ENCODE assay signal across 8 cellular contexts in the genomic region with DNA sequence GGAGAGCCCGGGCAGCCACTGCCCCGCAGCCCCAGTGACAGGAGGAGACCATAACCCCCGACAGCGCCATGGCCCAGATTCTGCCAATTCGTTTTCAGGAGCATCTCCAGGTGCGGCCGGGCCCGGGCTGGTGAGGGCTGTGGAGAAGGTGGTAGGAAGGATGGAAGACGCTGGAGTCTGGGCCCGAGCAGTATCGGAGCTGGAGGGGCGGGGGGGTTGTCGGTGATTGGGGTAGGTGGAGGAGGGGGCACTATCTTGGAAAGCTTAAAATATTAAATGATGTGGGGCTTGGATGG. TPM values are rescaled to one million over a fixed set of nuclear protein-coding genes. Genes with fewer than 3 reads are reported as not detected.
A peak's percentile ranks its signal among the peaks of the same experiment; 100 is the strongest.
DNase-seq lines count a peak whose midpoint lies in the region; ATAC-seq and FAIRE-seq lines count a peak whose summit lies in the region.

No MANE protein-coding gene starts in this region.

- H3K4me1 ChIP-seq in iPS-20b (ENCODE audit: insufficient read depth, low read length): peaks cover 17% of the 10 kb centered on the region
- H3K4me1 ChIP-seq in subcutaneous abdominal adipose tissue (ENCODE audit: control insufficient read depth in 5 of 5, insufficient read depth in 5 of 5, low read length in 5 of 5): peaks cover 4 to 51% (median 49%) of the 10 kb centered on the region in 5 donors

- no peak for ATAC-seq in HG03342 (IDR thresholded peaks at IDR 0.05; ENCODE audit: unreplicated experiment)

- peak overlapping the region; percentile 95 for H3K9ac ChIP-seq in iPS-20b (ENCODE audit: low read depth, low read length)
- peak overlapping the region; percentile 87 to 99 (median 98) for H3K9ac ChIP-seq in subcutaneous abdominal adipose tissue (ENCODE audit: low read length in 5 of 5)

- peak overlapping the region; percentile 96 for H3K27ac Mint-ChIP-seq in T-helper 2 cell treated with Interferon-gamma antibody and Interleukin-4, amounts not matched to agents 5 μg/mL and 100 μg/mL, for 36 hours
- peak overlapping the region; percentile 100 for H3K27ac Mint-ChIP-seq in activated T-helper 1 cell treated with anti-CD3 and anti-CD28 coated beads, Interleukin-12 subunit alpha, Interleukin-12 subunit beta, Interleukin-2, Interleukin-4 antibody, amounts not matched to agents 30 ng/mL and 10 ng/mL and 1 ng/mL, durations not matched to agents 14 hours and 24 hours and 36 hours

- H3K27ac ChIP-seq in iPS-20b (ENCODE audit: low read length): peak overlapping the region; percentile 89
- peak overlapping the region; percentile 99 for H3K27ac ChIP-seq in subcutaneous abdominal adipose tissue (ENCODE audit: low read depth, low read length)

- no peaks in the 10 kb centered on the region for H3K27me3 Mint-ChIP-seq in T-helper 2 cell treated with Interferon-gamma antibody and Interleukin-4, amounts not matched to agents 5 μg/mL and 100 μg/mL, for 36 hours (ENCODE audit: low read depth)
- no peaks in the 10 kb centered on the region for H3K27me3 Mint-ChIP-seq in activated T-helper 1 cell treated with anti-CD3 and anti-CD28 coated beads, Interleukin-12 subunit alpha, Interleukin-12 subunit beta, Interleukin-2, Interleukin-4 antibody, amounts not matched to agents 30 ng/mL and 10 ng/mL and 1 ng/mL, durations not matched to agents 14 hours and 24 hours and 36 hours (ENCODE audit: insufficient read depth)

- DNase-seq in T-helper 2 cell treated with Interferon-gamma antibody and Interleukin-4, amounts not matched to agents 5 μg/mL and 100 μg/mL, for 36 hours (ENCODE audit: low spot score): no peak
- DNase-seq in T-helper 2 cell: no peak
- DNase-seq in activated T-helper 1 cell treated with anti-CD3 and anti-CD28 coated beads, Interleukin-12 subunit alpha, Interleukin-12 subunit beta, Interleukin-2, Interleukin-4 antibody, amounts not matched to agents 30 ng/mL and 10 ng/mL and 1 ng/mL, durations not matched to agents 14 hours and 24 hours and 36 hours (ENCODE audit: low spot score): no peak
- DNase-seq in central memory CD4-positive, alpha-beta T cell: no peak
- no peak for DNase-seq in GM19239 (ENCODE audit: insufficient read length, low spot score)

- no peaks in the 10 kb centered on the region; the same call in 1 of the 2 replicates for H3K36me3 ChIP-seq in iPS-20b (ENCODE audit: insufficient read depth, low read depth, low read length)
- no peaks in the 10 kb centered on the region for H3K36me3 ChIP-seq in subcutaneous abdominal adipose tissue (ENCODE audit: control insufficient read depth in 5 of 5, insufficient read depth in 5 of 5, low read length in 5 of 5)

- peaks cover 39% of the 10 kb centered on the region for H3K4me1 Mint-ChIP-seq in T-helper 2 cell treated with Interferon-gamma antibody and Interleukin-4, amounts not matched to agents 5 μg/mL and 100 μg/mL, for 36 hours (ENCODE audit: low read depth)
- peaks cover 56% of the 10 kb centered on the region for H3K4me1 Mint-ChIP-seq in activated T-helper 1 cell treated with anti-CD3 and anti-CD28 coated beads, Interleukin-12 subunit alpha, Interleukin-12 subunit beta, Interleukin-2, Interleukin-4 antibody, amounts not matched to agents 30 ng/mL and 10 ng/mL and 1 ng/mL, durations not matched to agents 14 hours and 24 hours and 36 hours (ENCODE audit: low read depth)

- FAIRE-seq in GM19239 (lab: Jason Lieb, UNC): no peak

- no peaks in the 10 kb centered on the region for H3K9me3 Mint-ChIP-seq in T-helper 2 cell treated with Interferon-gamma antibody and Interleukin-4, amounts not matched to agents 5 μg/mL and 100 μg/mL, for 36 hours
- no peaks in the 10 kb centered on the region for H3K9me3 Mint-ChIP-seq in activated T-helper 1 cell treated with anti-CD3 and anti-CD28 coated beads, Interleukin-12 subunit alpha, Interleukin-12 subunit beta, Interleukin-2, Interleukin-4 antibody, amounts not matched to agents 30 ng/mL and 10 ng/mL and 1 ng/mL, durations not matched to agents 14 hours and 24 hours and 36 hours

- no peaks in the 10 kb centered on the region for H3K9me3 ChIP-seq in iPS-20b (ENCODE audit: insufficient read depth, low read depth, low read length)
- H3K9me3 ChIP-seq in subcutaneous abdominal adipose tissue (ENCODE audit: control insufficient read depth in 5 of 5, low read length in 5 of 5): no peaks in the 10 kb centered on the region

- H3K36me3 Mint-ChIP-seq in T-helper 2 cell treated with Interferon-gamma antibody and Interleukin-4, amounts not matched to agents 5 μg/mL and 100 μg/mL, for 36 hours (ENCODE audit: low read depth): peaks cover 27% of the 10 kb centered on the region
- H3K36me3 Mint-ChIP-seq in activated T-helper 1 cell treated with anti-CD3 and anti-CD28 coated beads, Interleukin-12 subunit alpha, Interleukin-12 subunit beta, Interleukin-2, Interleukin-4 antibody, amounts not matched to agents 30 ng/mL and 10 ng/mL and 1 ng/mL, durations not matched to agents 14 hours and 24 hours and 36 hours (ENCODE audit: low read depth): peaks cover 12% of the 10 kb centered on the region

- intact Hi-C loops in activated T-helper 1 cell treated with anti-CD3 and anti-CD28 coated beads, Interleukin-12 subunit alpha, Interleukin-12 subunit beta, Interleukin-2, Interleukin-4 antibody, amounts not matched to agents 30 ng/mL and 10 ng/mL and 1 ng/mL, durations not matched to agents 14 hours and 24 hours and 36 hours (cut with micrococcal nuclease): loop anchor here (2.0 kb wide), 1 partner anchor 15 kb away; no protein-coding TSS in a partner anchor

- H3K27me3 ChIP-seq in iPS-20b (ENCODE audit: insufficient read depth, low read length) (no peaks in the 10 kb centered on the region), subcutaneous abdominal adipose tissue (ENCODE audit: control insufficient read depth in 5 of 5, insufficient read depth in 4 of 5, low read length in 5 of 5) (no peaks in the 10 kb centered on the region)

- H3K4me3 ChIP-seq in iPS-20b (ENCODE audit: low read length) (peak overlapping the region; percentile 93), subcutaneous abdominal adipose tissue (ENCODE audit: low read depth in 1 of 5, low read length in 5 of 5) (peak overlapping the region; percentile 81 to 97 (median 97))

- peak overlapping the region; percentile 89 for H3K4me3 Mint-ChIP-seq in T-helper 2 cell treated with Interferon-gamma antibody and Interleukin-4, amounts not matched to agents 5 μg/mL and 100 μg/mL, for 36 hours
- H3K4me3 Mint-ChIP-seq in activated T-helper 1 cell treated with anti-CD3 and anti-CD28 coated beads, Interleukin-12 subunit alpha, Interleukin-12 subunit beta, Interleukin-2, Interleukin-4 antibody, amounts not matched to agents 30 ng/mL and 10 ng/mL and 1 ng/mL, durations not matched to agents 14 hours and 24 hours and 36 hours: peak overlapping the region; percentile 97

RNA-seq across cellular contexts. Expression of gene CLTC, which starts 0.3 kb away (rescaled TPM):
- total RNA-seq in activated T-helper 1 cell treated with anti-CD3 and anti-CD28 coated beads, Interleukin-12 subunit alpha, Interleukin-12 subunit beta, Interleukin-2, Interleukin-4 antibody, amounts not matched to agents 30 ng/mL and 10 ng/mL and 1 ng/mL, durations not matched to agents 14 hours and 24 hours and 36 hours: 176 and 186 TPM in 2 replicates

RNA-seq across cellular contexts. Expression of gene DHX40, which starts 54.6 kb away (rescaled TPM):
- total RNA-seq in activated T-helper 1 cell treated with anti-CD3 and anti-CD28 coated beads, Interleukin-12 subunit alpha, Interleukin-12 subunit beta, Interleukin-2, Interleukin-4 antibody, amounts not matched to agents 30 ng/mL and 10 ng/mL and 1 ng/mL, durations not matched to agents 14 hours and 24 hours and 36 hours: 16.8 and 17.1 TPM in 2 replicates
